Comparison of ENCODE assay signal across 9 cellular contexts in the genomic region with DNA sequence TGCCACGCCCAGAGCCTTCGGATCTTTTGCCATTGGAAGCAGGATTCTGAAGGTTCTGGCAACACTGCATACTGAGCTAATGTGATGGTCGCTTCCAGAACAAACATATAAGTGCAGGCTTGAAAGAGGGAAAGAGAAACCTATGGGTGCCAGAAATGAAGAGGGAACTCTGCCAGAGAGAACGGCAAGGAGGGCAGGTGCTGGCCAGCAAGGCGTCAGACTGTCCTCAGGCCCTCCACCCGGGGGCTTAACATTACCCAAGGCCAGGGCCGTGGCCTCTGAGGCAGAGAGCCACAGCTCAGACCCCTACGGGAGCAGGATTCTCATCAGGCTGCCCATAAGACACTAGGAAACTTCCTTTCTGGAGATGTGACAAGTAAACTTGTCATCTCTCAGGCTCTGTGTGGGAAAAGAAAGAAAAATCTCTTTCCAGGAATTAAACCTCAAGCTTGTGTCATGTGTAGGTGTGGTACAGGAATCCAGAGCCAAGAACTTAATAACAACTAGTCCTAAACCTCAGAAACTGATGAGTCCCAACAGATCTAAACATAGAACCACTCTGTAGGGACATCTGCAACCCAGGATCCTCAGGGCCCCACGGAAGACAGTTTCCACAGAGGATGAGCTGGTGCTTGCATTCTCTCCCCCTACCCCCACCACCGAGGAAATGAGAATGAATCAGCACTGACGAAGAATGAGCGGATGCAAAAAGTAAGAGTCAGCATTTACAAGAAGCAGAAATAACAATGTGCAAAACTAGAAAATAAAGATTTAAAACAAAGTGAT.
DNase-seq lines count a peak whose midpoint lies in the region; ATAC-seq, FAIRE-seq and TF ChIP-seq lines count a peak whose summit lies in the region.
"Had no signal": no experiment of that assay in that cellular context is flagged by ENCODE, and none has a peak within 500 bp of the region (broad histone marks: within the 10 kb centered on the region; RNA-seq: fewer than 3 reads in every experiment).

No MANE protein-coding gene starts in this region.

- FAIRE-seq in H54 (lab: Jason Lieb, UNC) = no peak
- FAIRE-seq: GM18507 had no signal

- H3K27ac Mint-ChIP-seq in T-helper 17 cell = peak overlapping the region; percentile 62

- no peak for TF ChIP-seq CTCF in esophagus muscularis mucosa (IDR thresholded peaks at IDR 0.05)

- peaks cover 0 to 57% (median 42%) of the 10 kb centered on the region in 4 donors for H3K36me3 ChIP-seq in esophagus muscularis mucosa

- DNase-seq in H54 (ENCODE audit: insufficient read length, low spot score) (peak; percentile 44), T-helper 17 cell (no peak), esophagus muscularis mucosa (ENCODE audit: extremely low spot score) (no peak), sciatic nerve (ENCODE audit: low spot score) (no peak), NCI-H1105 treated with DMSO at 0.1 percent for 48 hours (lab: John Stamatoyannopoulos, UW) (no peak), NCI-H1436 (lab: John Stamatoyannopoulos, UW) (no peak)

- WGBS in esophagus muscularis mucosa = 38% methylated on average over 12 of the region's 12 CpGs

- H3K27me3 Mint-ChIP-seq in T-helper 17 cell = no peaks in the 10 kb centered on the region

- H3K4me1 Mint-ChIP-seq in T-helper 17 cell = peaks cover 13% of the 10 kb centered on the region

- TF ChIP-seq POLR2A in H54 (IDR thresholded peaks at IDR 0.05; ENCODE audit: low read depth, low read length) (no peak), esophagus muscularis mucosa (IDR thresholded peaks at IDR 0.05; ENCODE audit: low read depth) (no peak)

- peaks cover 3% of the 10 kb centered on the region for H3K36me3 Mint-ChIP-seq in T-helper 17 cell (ENCODE audit: low read depth)

- H3K4me3 ChIP-seq in esophagus muscularis mucosa = no peak overlapping the region

- no peaks in the 10 kb centered on the region for H3K27me3 ChIP-seq in esophagus muscularis mucosa

- ATAC-seq in T-helper 17 cell = peak; percentile 54
- ATAC-seq in sciatic nerve = peak; percentile 70
- ATAC-seq in HG03280 (IDR thresholded peaks at IDR 0.05; ENCODE audit: unreplicated experiment) = no peak
- ATAC-seq in HG03025 (IDR thresholded peaks at IDR 0.05; ENCODE audit: low FRiP score, unreplicated experiment) = no peak

- intact Hi-C loops in esophagus muscularis mucosa (cut with DNase I) (no loop called here), sciatic nerve (cut with DNase I) (no loop called here)

- no peak overlapping the region for H3K4me3 Mint-ChIP-seq in T-helper 17 cell

- no peaks in the 10 kb centered on the region for H3K9me3 ChIP-seq in T-helper 17 cell (ENCODE audit: control insufficient read depth, low read length, poor library complexity, severe bottlenecking)
- no peaks in the 10 kb centered on the region for H3K9me3 ChIP-seq in esophagus muscularis mucosa

- peak overlapping the region; percentile 30 to 46 (median 40) for H3K27ac ChIP-seq in esophagus muscularis mucosa (replicated peaks in 1 of 4)

- TF ChIP-seq EP300 in esophagus muscularis mucosa (IDR thresholded peaks at IDR 0.05) = no peak

- peaks cover 15 to 24% (median 17%) of the 10 kb centered on the region in 4 donors for H3K4me1 ChIP-seq in esophagus muscularis mucosa

Comparison
In these comparisons a context has a peak if more than half of its experiments do, and no peak if none do; other contexts are left out.
1. ATAC-seq: peak in T-helper 17 cell (single experiment) and sciatic nerve (single experiment); none in HG03280 (single experiment) and HG03025 (single experiment).